In genomic region chr13:20891034-20891433, GRCh38 we compare ENCODE assay signal across 24 cellular contexts.
"Had no signal": no experiment of that assay in that cellular context is flagged by ENCODE, and none has a peak within 500 bp of the region (broad histone marks: within the 10 kb centered on the region; RNA-seq: fewer than 3 reads in every experiment).

No MANE protein-coding gene starts in this region.

- H3K4me1 Mint-ChIP-seq: mesothelial cell of epicardium had no signal

- H3K27me3 Mint-ChIP-seq: naive B cell; stimulated activated memory B cell treated with anti-CD40 and anti-IgM and Interleukin-4, amounts not matched to agents 10 μg/mL and 1 μg/mL and 100 μg/mL, for 72 hours; stimulated activated naive CD8-positive, alpha-beta T cell treated with anti-CD3 and anti-CD28 coated beads, Interleukin-15, amount 100 ng/mL, for 72 hours had no signal

- H3K4me3 ChIP-seq: colonic mucosa, left lung, mucosa of descending colon, ovary, psoas muscle, sigmoid colon, spleen, suprapubic skin had no signal

- DNase-seq: colonic mucosa; dermis blood vessel endothelial cell; effector memory CD4-positive, alpha-beta T cell; head of caudate nucleus; left cardiac atrium; left lung; mesenchymal stem cell; mucosa of descending colon; naive B cell; occipital lobe; ovary; psoas muscle; sigmoid colon; spleen; stimulated activated CD4-positive, alpha-beta T cell treated with anti-CD3 and anti-CD28 coated beads, Interleukin-4, amount 100 ng/mL, for 4 hours; stimulated activated naive CD8-positive, alpha-beta T cell treated with anti-CD3 and anti-CD28 coated beads, Interleukin-15, amount 100 ng/mL, for 72 hours; trophoblast cell had no signal

- H3K9me3 ChIP-seq: colonic mucosa, left lung, mucosa of descending colon, ovary, psoas muscle, sigmoid colon, spleen, suprapubic skin had no signal

- H3K9me3 Mint-ChIP-seq: mesothelial cell of epicardium; naive B cell; stimulated activated memory B cell treated with anti-CD40 and anti-IgM and Interleukin-4, amounts not matched to agents 10 μg/mL and 1 μg/mL and 100 μg/mL, for 72 hours; stimulated activated naive CD8-positive, alpha-beta T cell treated with anti-CD3 and anti-CD28 coated beads, Interleukin-15, amount 100 ng/mL, for 72 hours had no signal

- H3K4me3 Mint-ChIP-seq: mesothelial cell of epicardium; naive B cell; stimulated activated memory B cell treated with anti-CD40 and anti-IgM and Interleukin-4, amounts not matched to agents 10 μg/mL and 1 μg/mL and 100 μg/mL, for 72 hours; stimulated activated naive CD8-positive, alpha-beta T cell treated with anti-CD3 and anti-CD28 coated beads, Interleukin-15, amount 100 ng/mL, for 72 hours had no signal

- H3K27ac Mint-ChIP-seq: mesothelial cell of epicardium; stimulated activated memory B cell treated with anti-CD40 and anti-IgM and Interleukin-4, amounts not matched to agents 10 μg/mL and 1 μg/mL and 100 μg/mL, for 72 hours had no signal

- ATAC-seq: left cardiac atrium; left lung; mucosa of descending colon; psoas muscle; right cardiac atrium; stimulated activated memory B cell treated with anti-CD40 and anti-IgM and Interleukin-4, amounts not matched to agents 10 μg/mL and 1 μg/mL and 100 μg/mL, for 72 hours; stimulated activated naive CD8-positive, alpha-beta T cell treated with anti-CD3 and anti-CD28 coated beads, Interleukin-15, amount 100 ng/mL, for 72 hours had no signal

- H3K4me1 ChIP-seq: colonic mucosa, left lung, psoas muscle, sigmoid colon, suprapubic skin had no signal

- H3K36me3 ChIP-seq: colonic mucosa, left lung, ovary had no signal

- FAIRE-seq: endometrium, frontal cortex, islet of Langerhans had no signal

- H3K27ac ChIP-seq: colonic mucosa, left lung, ovary, psoas muscle, sigmoid colon, spleen, suprapubic skin had no signal

- H3K27me3 ChIP-seq: colonic mucosa, left lung, ovary, sigmoid colon, spleen, suprapubic skin had no signal
